22 cellular contexts compared by ENCODE assay signal in the genomic region with DNA sequence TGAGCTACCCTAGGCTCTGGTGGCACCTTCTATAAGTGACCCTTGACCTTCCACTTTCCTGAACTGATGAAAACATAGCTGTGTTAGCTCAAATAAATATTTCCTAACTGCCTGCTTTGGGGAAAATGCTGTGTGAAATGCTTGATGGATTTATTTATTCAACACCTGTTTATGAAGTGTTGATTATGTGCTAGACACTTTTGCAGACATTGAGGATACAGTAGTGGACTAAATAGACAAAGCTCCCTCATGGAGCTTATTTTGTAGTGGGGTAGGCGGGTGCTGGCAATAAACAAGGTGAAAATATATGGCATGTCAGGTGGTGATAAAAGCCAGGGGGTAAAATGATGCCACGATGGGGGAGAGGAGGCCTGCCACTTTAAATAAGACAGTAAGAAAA.
"Had no signal": no experiment of that assay in that cellular context is flagged by ENCODE, and none has a peak within 500 bp of the region (broad histone marks: within the 10 kb centered on the region; RNA-seq: fewer than 3 reads in every experiment).

No MANE protein-coding gene starts in this region.

- FAIRE-seq: RCC 7860 had no signal

- H3K27ac ChIP-seq: SJSA1, SK-N-MC had no signal

- H3K4me1 ChIP-seq: SJSA1 had no signal

- DNase-seq: IMR-90, Karpas-422, KG1, MG63, NCI-H1092 treated with DMSO at 0.1 percent for 48 hours, NCI-H1436, NCI-H187, NCI-H2029, NCI-H2081 treated with DMSO at 0.1 percent for 48 hours, NCI-H2171, NCI-H226, NCI-H446, NCI-H510A, NCI-H524 treated with DMSO at 0.1 percent for 48 hours, NCI-H69, NCI-H774, Right ventricle myocardium superior, RPMI8226, SIG-M5 had no signal

- H3K4me3 ChIP-seq: MG63, SJSA1, SK-N-MC had no signal

- H3K9me3 ChIP-seq: SJSA1 had no signal

- H3K27me3 ChIP-seq: MG63, SJSA1 had no signal

- H3K36me3 ChIP-seq: MG63, SJSA1 had no signal
